ENCODE assay signal across 1 cellular context in genomic region chr15:23628612-23629233, GRCh38.
TF ChIP-seq lines count a peak whose summit lies in the region.

No MANE protein-coding gene starts in this region.

TF ChIP-seq in K562, 482 proteins besides CTCF, POLR2A, EP300 and RAD21:
- TF ChIP-seq ZZZ3 (IDR thresholded peaks at IDR 0.05), result no peak
- TF ChIP-seq ZNF407 (IDR thresholded peaks at IDR 0.05; ENCODE audit: low read depth), result no peak
- no peak for TF ChIP-seq UBTF (IDR thresholded peaks at IDR 0.05; ENCODE audit: borderline replicate concordance in 1 of 2, low read depth in 2 of 2, low read length in 2 of 2)
- no peak for TF ChIP-seq NR2C2 (CRISPR knock-in tag; IDR thresholded peaks at IDR 0.05)
- no peak for TF ChIP-seq NR2C2 (tag; IDR thresholded peaks at IDR 0.05)
- TF ChIP-seq ZNF696 (CRISPR knock-in tag; conservative IDR thresholded peaks at IDR 0.05), result no peak
- no peak for TF ChIP-seq ZNF740 (CRISPR knock-in tag; IDR thresholded peaks at IDR 0.05)
- TF ChIP-seq ZNF740 (tag; IDR thresholded peaks at IDR 0.05), result no peak
- TF ChIP-seq NFIX (CRISPR knock-in tag; IDR thresholded peaks at IDR 0.05; ENCODE audit: low read depth), result no peak
- TF ChIP-seq MNT (conservative IDR thresholded peaks at IDR 0.05), result no peak
- TF ChIP-seq ZNF431 (CRISPR knock-in tag; IDR thresholded peaks at IDR 0.05), result no peak
- TF ChIP-seq ZNF280A (IDR thresholded peaks at IDR 0.05; ENCODE audit: low read depth, partially characterized antibody), result no peak
- TF ChIP-seq ZNF449 (CRISPR knock-in tag; IDR thresholded peaks at IDR 0.05), result no peak
